ENCODE assay signal across 2 cellular contexts in genomic region chr3:10992946-10993728, GRCh38.
TF ChIP-seq lines count a peak whose summit lies in the region.

No MANE protein-coding gene starts in this region.

TF ChIP-seq in liver, 16 proteins besides CTCF, POLR2A, EP300 and RAD21:
- TF ChIP-seq REST (IDR thresholded peaks at IDR 0.05), result no peak
- no peak for TF ChIP-seq HNF4G (IDR thresholded peaks at IDR 0.05)
- TF ChIP-seq EGR1 (IDR thresholded peaks at IDR 0.05; ENCODE audit: low read depth in 2 of 2), result no peak
- no peak for TF ChIP-seq FOXA1 (IDR thresholded peaks at IDR 0.05)
- TF ChIP-seq YY1 (IDR thresholded peaks at IDR 0.05), result no peak

TF ChIP-seq in HepG2, 621 proteins besides CTCF, POLR2A, EP300 and RAD21 (continued from another document):
- no peak for TF ChIP-seq DZIP1 (CRISPR knock-in tag; IDR thresholded peaks at IDR 0.05)
- no peak for TF ChIP-seq KLF6 (CRISPR knock-in tag; IDR thresholded peaks at IDR 0.05)
- TF ChIP-seq FOXC1 (CRISPR knock-in tag; IDR thresholded peaks at IDR 0.05; ENCODE audit: borderline replicate concordance), result no peak
